In the genomic region with DNA sequence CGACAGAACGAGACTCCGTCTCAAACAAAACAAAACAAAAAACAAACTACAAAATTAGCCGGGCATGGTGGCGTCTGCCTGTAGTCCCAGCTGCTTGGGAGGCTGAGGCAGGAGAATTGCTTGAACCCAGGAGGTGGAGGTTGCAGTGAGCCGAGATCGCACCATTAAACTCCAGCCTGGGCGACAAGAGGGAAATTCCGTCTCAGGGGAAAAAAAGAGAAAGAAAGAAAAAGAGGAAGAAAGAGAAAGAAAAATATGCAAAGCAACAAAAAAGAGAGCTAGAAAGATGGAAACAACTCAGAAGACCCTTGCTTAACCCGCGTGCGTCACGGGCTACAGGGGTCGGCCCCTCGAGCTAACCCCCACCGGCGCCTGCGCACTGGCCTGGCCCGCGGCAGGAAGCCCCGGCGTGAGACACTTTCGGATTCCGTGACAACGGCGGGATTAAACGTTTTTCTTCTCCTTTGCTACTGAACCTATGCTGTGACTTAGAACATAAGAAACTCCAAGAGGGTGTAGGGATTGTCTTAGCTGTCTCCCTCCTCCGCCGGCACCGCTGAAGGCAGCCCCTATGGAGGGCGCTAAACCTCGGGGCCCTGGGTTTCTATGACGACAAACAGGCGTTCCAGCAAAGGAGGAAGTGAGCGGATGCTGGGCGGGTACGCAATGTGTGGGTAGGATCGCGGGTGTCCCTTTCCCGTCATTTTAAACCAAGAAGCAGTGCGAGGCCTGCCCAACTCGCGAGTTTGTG, we compare ENCODE assay signal across 1 cellular context.
A peak's percentile ranks its signal among the peaks of the same experiment; 100 is the strongest.
TF ChIP-seq lines count a peak whose summit lies in the region.

A gene with protein sequence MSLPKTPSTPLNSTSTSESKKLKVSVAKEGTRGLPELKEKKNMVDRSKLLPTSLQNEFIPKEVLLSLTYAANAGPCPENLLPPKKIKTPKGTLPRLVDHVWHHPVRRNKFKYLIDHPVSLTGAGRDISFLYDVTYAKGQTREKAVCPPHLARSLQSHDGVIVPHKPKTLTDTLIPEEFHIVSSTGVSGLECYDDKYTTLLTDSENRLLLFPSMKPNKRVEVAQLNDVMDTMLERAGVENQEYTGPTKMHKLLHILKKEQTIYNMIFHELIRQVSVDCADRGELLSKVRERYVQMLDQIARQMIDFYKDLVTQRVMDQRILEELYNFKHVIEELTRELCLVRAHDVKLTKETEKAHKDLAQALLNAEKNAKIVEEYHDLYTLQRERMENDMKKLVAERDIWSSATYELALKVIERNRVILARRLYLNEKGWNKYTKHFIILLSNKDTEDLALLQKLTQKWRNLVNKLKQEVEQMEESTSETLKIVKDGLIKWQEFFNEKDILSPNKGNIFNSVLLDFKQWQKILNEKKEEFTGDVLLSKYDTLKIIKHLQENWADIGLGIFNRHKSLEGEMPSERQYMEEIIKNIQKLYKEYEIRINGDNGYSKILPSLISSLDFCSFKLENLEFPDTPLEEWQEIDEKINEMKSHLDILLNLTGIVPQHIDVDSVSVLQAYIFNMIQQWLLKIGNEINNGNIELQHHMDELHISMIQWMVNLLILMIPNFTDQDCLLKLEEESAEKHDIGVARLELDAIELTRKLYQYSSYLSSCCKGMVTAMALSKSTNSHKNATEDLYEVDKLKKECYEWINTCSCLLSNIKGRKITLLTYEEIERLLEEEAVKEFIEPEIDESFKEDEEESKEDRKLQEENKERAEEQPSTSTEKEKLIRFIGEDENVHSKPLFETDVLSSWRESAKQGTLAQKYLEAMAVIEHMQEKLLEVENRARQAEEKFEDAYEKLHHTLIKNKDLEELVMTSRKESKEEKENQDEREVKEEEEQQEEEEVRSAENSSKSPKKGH (plus strand): TSS at position 630 of the 751 bp plus-strand sequence. CDS start 539 bp downstream, outside the sequence.

TF ChIP-seq in HEK293, 187 proteins besides CTCF, POLR2A, EP300 and RAD21 (continued from another document):
- TF ChIP-seq, protein P1, sequence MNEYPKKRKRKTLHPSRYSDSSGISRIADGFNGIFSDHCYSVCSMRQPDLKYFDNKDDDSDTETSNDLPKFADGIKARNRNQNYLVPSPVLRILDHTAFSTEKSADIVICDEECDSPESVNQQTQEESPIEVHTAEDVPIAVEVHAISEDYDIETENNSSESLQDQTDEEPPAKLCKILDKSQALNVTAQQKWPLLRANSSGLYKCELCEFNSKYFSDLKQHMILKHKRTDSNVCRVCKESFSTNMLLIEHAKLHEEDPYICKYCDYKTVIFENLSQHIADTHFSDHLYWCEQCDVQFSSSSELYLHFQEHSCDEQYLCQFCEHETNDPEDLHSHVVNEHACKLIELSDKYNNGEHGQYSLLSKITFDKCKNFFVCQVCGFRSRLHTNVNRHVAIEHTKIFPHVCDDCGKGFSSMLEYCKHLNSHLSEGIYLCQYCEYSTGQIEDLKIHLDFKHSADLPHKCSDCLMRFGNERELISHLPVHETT (tag by site-specific recombination; IDR thresholded peaks at IDR 0.05): 0 out of 2 replicates have a peak, but pooled peaks have one; percentile 14
- 0 out of 2 replicates have a peak, but pooled peaks have one; percentile 63 for TF ChIP-seq YY1 (tag by site-specific recombination; IDR thresholded peaks at IDR 0.05)
- TF ChIP-seq SALL2 (tag by site-specific recombination; IDR thresholded peaks at IDR 0.05; ENCODE audit: borderline replicate concordance): no peak
- no peak for TF ChIP-seq ZNF792 (tag by site-specific recombination; IDR thresholded peaks at IDR 0.05)
- no peak for TF ChIP-seq ZFP41 (tag by site-specific recombination; IDR thresholded peaks at IDR 0.05; ENCODE audit: borderline replicate concordance)
- TF ChIP-seq ZNF292 (tag by site-specific recombination; IDR thresholded peaks at IDR 0.05; ENCODE audit: borderline replicate concordance, low read depth): no peak
- TF ChIP-seq, protein P2, sequence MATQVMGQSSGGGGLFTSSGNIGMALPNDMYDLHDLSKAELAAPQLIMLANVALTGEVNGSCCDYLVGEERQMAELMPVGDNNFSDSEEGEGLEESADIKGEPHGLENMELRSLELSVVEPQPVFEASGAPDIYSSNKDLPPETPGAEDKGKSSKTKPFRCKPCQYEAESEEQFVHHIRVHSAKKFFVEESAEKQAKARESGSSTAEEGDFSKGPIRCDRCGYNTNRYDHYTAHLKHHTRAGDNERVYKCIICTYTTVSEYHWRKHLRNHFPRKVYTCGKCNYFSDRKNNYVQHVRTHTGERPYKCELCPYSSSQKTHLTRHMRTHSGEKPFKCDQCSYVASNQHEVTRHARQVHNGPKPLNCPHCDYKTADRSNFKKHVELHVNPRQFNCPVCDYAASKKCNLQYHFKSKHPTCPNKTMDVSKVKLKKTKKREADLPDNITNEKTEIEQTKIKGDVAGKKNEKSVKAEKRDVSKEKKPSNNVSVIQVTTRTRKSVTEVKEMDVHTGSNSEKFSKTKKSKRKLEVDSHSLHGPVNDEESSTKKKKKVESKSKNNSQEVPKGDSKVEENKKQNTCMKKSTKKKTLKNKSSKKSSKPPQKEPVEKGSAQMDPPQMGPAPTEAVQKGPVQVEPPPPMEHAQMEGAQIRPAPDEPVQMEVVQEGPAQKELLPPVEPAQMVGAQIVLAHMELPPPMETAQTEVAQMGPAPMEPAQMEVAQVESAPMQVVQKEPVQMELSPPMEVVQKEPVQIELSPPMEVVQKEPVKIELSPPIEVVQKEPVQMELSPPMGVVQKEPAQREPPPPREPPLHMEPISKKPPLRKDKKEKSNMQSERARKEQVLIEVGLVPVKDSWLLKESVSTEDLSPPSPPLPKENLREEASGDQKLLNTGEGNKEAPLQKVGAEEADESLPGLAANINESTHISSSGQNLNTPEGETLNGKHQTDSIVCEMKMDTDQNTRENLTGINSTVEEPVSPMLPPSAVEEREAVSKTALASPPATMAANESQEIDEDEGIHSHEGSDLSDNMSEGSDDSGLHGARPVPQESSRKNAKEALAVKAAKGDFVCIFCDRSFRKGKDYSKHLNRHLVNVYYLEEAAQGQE (tag by site-specific recombination; IDR thresholded peaks at IDR 0.05): peak; percentile 18; the same call in 1 of the 2 replicates
- peak; percentile 81 for TF ChIP-seq EGR2 (tag by site-specific recombination; IDR thresholded peaks at IDR 0.05; ENCODE audit: low read depth)
- TF ChIP-seq ZXDB (tag by site-specific recombination; IDR thresholded peaks at IDR 0.05): peak; percentile 95
- no peak for TF ChIP-seq ZNF239 (tag by site-specific recombination; IDR thresholded peaks at IDR 0.05)
- TF ChIP-seq ZNF777 (tag by site-specific recombination; IDR thresholded peaks at IDR 0.05; ENCODE audit: borderline replicate concordance): no peak
- TF ChIP-seq ZNF214 (tag by site-specific recombination; IDR thresholded peaks at IDR 0.05; ENCODE audit: borderline replicate concordance): no peak
- TF ChIP-seq RBAK (tag by site-specific recombination; IDR thresholded peaks at IDR 0.05): no peak
- 0 out of 2 replicates have a peak, but pooled peaks have one; percentile 5 for TF ChIP-seq ZNF664 (tag by site-specific recombination; IDR thresholded peaks at IDR 0.05)
- no peak for TF ChIP-seq ZNF549 (tag by site-specific recombination; IDR thresholded peaks at IDR 0.05)
- TF ChIP-seq, protein P3, sequence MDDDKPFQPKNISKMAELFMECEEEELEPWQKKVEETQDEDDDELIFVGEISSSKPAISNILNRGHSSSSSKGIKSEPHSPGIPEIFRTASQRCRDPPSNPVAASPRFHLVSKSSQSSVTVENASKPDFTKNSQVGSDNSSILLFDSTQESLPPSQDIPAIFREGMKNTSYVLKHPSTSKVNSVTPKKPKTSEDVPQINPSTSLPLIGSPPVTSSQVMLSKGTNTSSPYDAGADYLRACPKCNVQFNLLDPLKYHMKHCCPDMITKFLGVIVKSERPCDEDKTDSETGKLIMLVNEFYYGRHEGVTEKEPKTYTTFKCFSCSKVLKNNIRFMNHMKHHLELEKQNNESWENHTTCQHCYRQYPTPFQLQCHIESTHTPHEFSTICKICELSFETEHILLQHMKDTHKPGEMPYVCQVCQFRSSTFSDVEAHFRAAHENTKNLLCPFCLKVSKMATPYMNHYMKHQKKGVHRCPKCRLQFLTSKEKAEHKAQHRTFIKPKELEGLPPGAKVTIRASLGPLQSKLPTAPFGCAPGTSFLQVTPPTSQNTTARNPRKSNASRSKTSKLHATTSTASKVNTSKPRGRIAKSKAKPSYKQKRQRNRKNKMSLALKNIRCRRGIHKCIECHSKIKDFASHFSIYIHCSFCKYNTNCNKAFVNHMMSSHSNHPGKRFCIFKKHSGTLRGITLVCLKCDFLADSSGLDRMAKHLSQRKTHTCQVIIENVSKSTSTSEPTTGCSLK (tag by site-specific recombination; IDR thresholded peaks at IDR 0.05): no peak
- no peak for TF ChIP-seq ZNF24 (tag by site-specific recombination; IDR thresholded peaks at IDR 0.05)
- 0 out of 2 replicates have a peak, but pooled peaks have one; percentile 12 for TF ChIP-seq ZNF660 (tag by site-specific recombination; IDR thresholded peaks at IDR 0.05)
- no peak for TF ChIP-seq ZNF626 (tag by site-specific recombination; IDR thresholded peaks at IDR 0.05)
- TF ChIP-seq OSR2 (tag by site-specific recombination; IDR thresholded peaks at IDR 0.05): no peak
- TF ChIP-seq ZNF132 (tag by site-specific recombination; IDR thresholded peaks at IDR 0.05; ENCODE audit: borderline replicate concordance): no peak
- TF ChIP-seq, protein P4, sequence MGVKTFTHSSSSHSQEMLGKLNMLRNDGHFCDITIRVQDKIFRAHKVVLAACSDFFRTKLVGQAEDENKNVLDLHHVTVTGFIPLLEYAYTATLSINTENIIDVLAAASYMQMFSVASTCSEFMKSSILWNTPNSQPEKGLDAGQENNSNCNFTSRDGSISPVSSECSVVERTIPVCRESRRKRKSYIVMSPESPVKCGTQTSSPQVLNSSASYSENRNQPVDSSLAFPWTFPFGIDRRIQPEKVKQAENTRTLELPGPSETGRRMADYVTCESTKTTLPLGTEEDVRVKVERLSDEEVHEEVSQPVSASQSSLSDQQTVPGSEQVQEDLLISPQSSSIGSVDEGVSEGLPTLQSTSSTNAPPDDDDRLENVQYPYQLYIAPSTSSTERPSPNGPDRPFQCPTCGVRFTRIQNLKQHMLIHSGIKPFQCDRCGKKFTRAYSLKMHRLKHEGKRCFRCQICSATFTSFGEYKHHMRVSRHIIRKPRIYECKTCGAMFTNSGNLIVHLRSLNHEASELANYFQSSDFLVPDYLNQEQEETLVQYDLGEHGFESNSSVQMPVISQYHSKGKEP (tag by site-specific recombination; IDR thresholded peaks at IDR 0.05): 0 out of 2 replicates have a peak, but pooled peaks have one; percentile 31
- TF ChIP-seq, protein P5, sequence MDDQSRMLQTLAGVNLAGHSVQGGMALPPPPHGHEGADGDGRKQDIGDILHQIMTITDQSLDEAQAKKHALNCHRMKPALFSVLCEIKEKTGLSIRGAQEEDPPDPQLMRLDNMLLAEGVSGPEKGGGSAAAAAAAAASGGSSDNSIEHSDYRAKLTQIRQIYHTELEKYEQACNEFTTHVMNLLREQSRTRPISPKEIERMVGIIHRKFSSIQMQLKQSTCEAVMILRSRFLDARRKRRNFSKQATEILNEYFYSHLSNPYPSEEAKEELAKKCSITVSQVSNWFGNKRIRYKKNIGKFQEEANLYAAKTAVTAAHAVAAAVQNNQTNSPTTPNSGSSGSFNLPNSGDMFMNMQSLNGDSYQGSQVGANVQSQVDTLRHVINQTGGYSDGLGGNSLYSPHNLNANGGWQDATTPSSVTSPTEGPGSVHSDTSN (CRISPR knock-in tag; IDR thresholded peaks at IDR 0.05): no peak
- no peak; the same call in 1 of the 2 replicates for TF ChIP-seq ZNF654 (tag by site-specific recombination; IDR thresholded peaks at IDR 0.05; ENCODE audit: low read depth)
- TF ChIP-seq ZBTB8A (tag by site-specific recombination; IDR thresholded peaks at IDR 0.05): peak; percentile 82
- TF ChIP-seq, protein P6, sequence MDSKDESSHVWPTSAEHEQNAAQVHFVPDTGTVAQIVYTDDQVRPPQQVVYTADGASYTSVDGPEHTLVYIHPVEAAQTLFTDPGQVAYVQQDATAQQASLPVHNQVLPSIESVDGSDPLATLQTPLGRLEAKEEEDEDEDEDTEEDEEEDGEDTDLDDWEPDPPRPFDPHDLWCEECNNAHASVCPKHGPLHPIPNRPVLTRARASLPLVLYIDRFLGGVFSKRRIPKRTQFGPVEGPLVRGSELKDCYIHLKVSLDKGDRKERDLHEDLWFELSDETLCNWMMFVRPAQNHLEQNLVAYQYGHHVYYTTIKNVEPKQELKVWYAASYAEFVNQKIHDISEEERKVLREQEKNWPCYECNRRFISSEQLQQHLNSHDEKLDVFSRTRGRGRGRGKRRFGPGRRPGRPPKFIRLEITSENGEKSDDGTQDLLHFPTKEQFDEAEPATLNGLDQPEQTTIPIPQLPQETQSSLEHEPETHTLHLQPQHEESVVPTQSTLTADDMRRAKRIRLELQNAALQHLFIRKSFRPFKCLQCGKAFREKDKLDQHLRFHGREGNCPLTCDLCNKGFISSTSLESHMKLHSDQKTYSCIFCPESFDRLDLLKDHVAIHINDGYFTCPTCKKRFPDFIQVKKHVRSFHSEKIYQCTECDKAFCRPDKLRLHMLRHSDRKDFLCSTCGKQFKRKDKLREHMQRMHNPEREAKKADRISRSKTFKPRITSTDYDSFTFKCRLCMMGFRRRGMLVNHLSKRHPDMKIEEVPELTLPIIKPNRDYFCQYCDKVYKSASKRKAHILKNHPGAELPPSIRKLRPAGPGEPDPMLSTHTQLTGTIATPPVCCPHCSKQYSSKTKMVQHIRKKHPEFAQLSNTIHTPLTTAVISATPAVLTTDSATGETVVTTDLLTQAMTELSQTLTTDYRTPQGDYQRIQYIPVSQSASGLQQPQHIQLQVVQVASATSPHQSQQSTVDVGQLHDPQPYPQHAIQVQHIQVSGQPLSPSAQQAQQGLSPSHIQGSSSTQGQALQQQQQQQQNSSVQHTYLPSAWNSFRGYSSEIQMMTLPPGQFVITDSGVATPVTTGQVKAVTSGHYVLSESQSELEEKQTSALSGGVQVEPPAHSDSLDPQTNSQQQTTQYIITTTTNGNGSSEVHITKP (tag by site-specific recombination; IDR thresholded peaks at IDR 0.05): peak; percentile 99
- TF ChIP-seq GLIS2 (tag by site-specific recombination; IDR thresholded peaks at IDR 0.05): peak; percentile 95
- peak; percentile 90 for TF ChIP-seq ZBTB21 (tag by site-specific recombination; IDR thresholded peaks at IDR 0.05)
